Comparison of ENCODE assay signal across 2 cellular contexts in the genomic region with DNA sequence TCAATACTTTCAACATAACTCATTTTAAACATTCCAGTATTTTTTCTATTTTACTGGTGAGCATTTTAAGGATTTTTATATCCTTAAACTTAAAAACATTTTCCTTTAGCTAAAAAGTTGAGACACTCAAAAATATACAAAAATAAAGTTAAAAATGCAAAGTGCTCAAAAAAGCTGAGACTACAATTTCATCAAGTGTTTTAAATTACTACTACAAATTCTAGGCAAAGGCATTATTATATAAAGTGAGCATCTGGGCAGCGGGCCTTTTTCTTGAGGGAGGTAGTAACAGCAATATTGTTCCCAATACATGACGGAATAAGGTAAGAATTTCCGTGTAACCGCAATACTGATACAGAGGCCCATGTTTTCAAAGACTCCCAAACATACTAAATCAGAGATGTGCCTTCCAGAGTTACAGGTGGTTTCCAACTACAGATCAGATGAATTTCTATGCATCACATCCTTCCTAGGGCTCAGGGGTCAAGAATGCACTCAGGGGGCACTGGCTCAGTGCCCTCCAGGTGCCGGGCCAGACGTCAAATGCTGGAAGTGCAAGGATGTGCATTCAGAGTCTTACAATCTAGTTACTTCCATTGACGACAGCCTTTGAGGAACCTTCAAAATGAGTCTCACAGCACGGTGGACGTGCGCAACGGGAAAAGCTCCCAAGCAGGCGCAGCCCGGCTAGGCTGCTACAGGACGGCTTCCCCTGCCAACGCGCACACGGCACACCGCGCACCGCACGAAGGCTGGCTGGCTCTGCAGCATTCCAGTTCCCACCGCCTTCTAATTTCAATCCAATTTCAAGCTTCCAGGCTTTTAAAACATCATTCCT.
TF ChIP-seq lines count a peak whose summit lies in the region.

No MANE protein-coding gene starts in this region.

TF ChIP-seq in SK-N-SH, 30 proteins besides CTCF, POLR2A, EP300 and RAD21:
- TF ChIP-seq POLR2AphosphoS5 (IDR thresholded peaks at IDR 0.05; ENCODE audit: low read depth, low read length) (no peak), CHD2 (IDR thresholded peaks at IDR 0.05; ENCODE audit: low read length, partially characterized antibody) (peak; percentile 21), TCF12 (IDR thresholded peaks at IDR 0.05) (peak; percentile 73), JUND (IDR thresholded peaks at IDR 0.05) (peak; percentile 26; the same call in 1 of the 2 replicates), NFIC (IDR thresholded peaks at IDR 0.05; ENCODE audit: borderline replicate concordance) (peak; percentile 53; the same call in 1 of the 2 replicates), TEAD4 (IDR thresholded peaks at IDR 0.05; ENCODE audit: borderline replicate concordance, insufficient read depth) (peak; percentile 59; the same call in 1 of the 2 replicates), GATA2 (CRISPR knock-in tag; IDR thresholded peaks at IDR 0.05) (no peak), TAF1 (IDR thresholded peaks at IDR 0.05; ENCODE audit: borderline replicate concordance, low read depth, low read length) (no peak), MXI1 (IDR thresholded peaks at IDR 0.05; ENCODE audit: low read depth, low read length) (0 out of 2 replicates have a peak, but pooled peaks have one; percentile 40), RCOR1 (IDR thresholded peaks at IDR 0.05; ENCODE audit: low read length) (no peak; the same call in 1 of the 2 replicates), EZH2phosphoT487 (IDR thresholded peaks at IDR 0.05; ENCODE audit: borderline replicate concordance, low read depth) (no peak)
- TF ChIP-seq, protein P1, sequence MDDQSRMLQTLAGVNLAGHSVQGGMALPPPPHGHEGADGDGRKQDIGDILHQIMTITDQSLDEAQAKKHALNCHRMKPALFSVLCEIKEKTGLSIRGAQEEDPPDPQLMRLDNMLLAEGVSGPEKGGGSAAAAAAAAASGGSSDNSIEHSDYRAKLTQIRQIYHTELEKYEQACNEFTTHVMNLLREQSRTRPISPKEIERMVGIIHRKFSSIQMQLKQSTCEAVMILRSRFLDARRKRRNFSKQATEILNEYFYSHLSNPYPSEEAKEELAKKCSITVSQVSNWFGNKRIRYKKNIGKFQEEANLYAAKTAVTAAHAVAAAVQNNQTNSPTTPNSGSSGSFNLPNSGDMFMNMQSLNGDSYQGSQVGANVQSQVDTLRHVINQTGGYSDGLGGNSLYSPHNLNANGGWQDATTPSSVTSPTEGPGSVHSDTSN (IDR thresholded peaks at IDR 0.05) = peak; percentile 31

TF ChIP-seq in K562, 482 proteins besides CTCF, POLR2A, EP300 and RAD21 (continues in another document):
- TF ChIP-seq FOXM1 (IDR thresholded peaks at IDR 0.05; ENCODE audit: low read depth) = no peak
- TF ChIP-seq FOXM1 (CRISPR knock-in tag; IDR thresholded peaks at IDR 0.05; ENCODE audit: low read depth) = no peak
- TF ChIP-seq SIX5 (IDR thresholded peaks at IDR 0.05; ENCODE audit: borderline replicate concordance in 1 of 2, insufficient read depth in 1 of 2, low read depth in 1 of 2, low read length in 2 of 2) = no peak
- TF ChIP-seq DACH1 (IDR thresholded peaks at IDR 0.05; ENCODE audit: partially characterized antibody) = no peak
- no peak for TF ChIP-seq ELF4 (CRISPR knock-in tag; IDR thresholded peaks at IDR 0.05)
- TF ChIP-seq, protein P2, sequence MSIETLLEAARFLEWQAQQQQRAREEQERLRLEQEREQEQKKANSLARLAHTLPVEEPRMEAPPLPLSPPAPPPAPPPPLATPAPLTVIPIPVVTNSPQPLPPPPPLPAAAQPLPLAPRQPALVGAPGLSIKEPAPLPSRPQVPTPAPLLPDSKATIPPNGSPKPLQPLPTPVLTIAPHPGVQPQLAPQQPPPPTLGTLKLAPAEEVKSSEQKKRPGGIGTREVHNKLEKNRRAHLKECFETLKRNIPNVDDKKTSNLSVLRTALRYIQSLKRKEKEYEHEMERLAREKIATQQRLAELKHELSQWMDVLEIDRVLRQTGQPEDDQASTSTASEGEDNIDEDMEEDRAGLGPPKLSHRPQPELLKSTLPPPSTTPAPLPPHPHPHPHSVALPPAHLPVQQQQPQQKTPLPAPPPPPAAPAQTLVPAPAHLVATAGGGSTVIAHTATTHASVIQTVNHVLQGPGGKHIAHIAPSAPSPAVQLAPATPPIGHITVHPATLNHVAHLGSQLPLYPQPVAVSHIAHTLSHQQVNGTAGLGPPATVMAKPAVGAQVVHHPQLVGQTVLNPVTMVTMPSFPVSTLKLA (conservative IDR thresholded peaks at IDR 0.05) = peak in 1 of 2 experiments; percentile 22; a peak in 1 of 4 replicates
- peak in 1 of 2 experiments; percentile 69; a peak in 2 of 4 replicates for TF ChIP-seq MLLT1 (IDR thresholded peaks at IDR 0.05)
- 0 out of 2 replicates have a peak, but pooled peaks have one; percentile 7 for TF ChIP-seq JUN (IDR thresholded peaks at IDR 0.05; ENCODE audit: borderline replicate concordance, low read depth, low read length)
- TF ChIP-seq JUN (CRISPR knock-in tag; IDR thresholded peaks at IDR 0.05; ENCODE audit: borderline replicate concordance) = no peak
- peak; percentile 90; the same call in 1 of the 2 replicates for TF ChIP-seq ZC3H4 (CRISPR knock-in tag; IDR thresholded peaks at IDR 0.05; ENCODE audit: borderline replicate concordance)
- 0 out of 4 replicates have a peak, but pooled peaks of 1 of the 2 experiments have one; percentile 28 for TF ChIP-seq FOXK2 (conservative IDR thresholded peaks at IDR 0.05 in 1 of 2, IDR thresholded peaks at IDR 0.05 in 1 of 2; ENCODE audit: low read depth in 2 of 2)
- TF ChIP-seq KDM1A (IDR thresholded peaks at IDR 0.05) = peak; percentile 80 to 81
- TF ChIP-seq, protein P3, sequence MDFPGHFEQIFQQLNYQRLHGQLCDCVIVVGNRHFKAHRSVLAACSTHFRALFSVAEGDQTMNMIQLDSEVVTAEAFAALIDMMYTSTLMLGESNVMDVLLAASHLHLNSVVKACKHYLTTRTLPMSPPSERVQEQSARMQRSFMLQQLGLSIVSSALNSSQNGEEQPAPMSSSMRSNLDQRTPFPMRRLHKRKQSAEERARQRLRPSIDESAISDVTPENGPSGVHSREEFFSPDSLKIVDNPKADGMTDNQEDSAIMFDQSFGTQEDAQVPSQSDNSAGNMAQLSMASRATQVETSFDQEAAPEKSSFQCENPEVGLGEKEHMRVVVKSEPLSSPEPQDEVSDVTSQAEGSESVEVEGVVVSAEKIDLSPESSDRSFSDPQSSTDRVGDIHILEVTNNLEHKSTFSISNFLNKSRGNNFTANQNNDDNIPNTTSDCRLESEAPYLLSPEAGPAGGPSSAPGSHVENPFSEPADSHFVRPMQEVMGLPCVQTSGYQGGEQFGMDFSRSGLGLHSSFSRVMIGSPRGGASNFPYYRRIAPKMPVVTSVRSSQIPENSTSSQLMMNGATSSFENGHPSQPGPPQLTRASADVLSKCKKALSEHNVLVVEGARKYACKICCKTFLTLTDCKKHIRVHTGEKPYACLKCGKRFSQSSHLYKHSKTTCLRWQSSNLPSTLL (IDR thresholded peaks at IDR 0.05) = no peak
- TF ChIP-seq MAZ (CRISPR knock-in tag; conservative IDR thresholded peaks at IDR 0.05 in 1 of 2, IDR thresholded peaks at IDR 0.05 in 1 of 2) = peak in 1 of 2 experiments; percentile 9; a peak in 1 of 4 replicates
- peak; percentile 89 to 94 for TF ChIP-seq TEAD1 (CRISPR knock-in tag; IDR thresholded peaks at IDR 0.05)
- no peak for TF ChIP-seq CREB1 (IDR thresholded peaks at IDR 0.05)
- TF ChIP-seq CREB1 (CRISPR knock-in tag; IDR thresholded peaks at IDR 0.05) = peak; percentile 4; the same call in 1 of the 2 replicates
- TF ChIP-seq NRF1 (conservative IDR thresholded peaks at IDR 0.05 in 1 of 2, IDR thresholded peaks at IDR 0.05 in 1 of 2) = peak; percentile 80 to 82
- peak; percentile 59 for TF ChIP-seq C11orf30 (IDR thresholded peaks at IDR 0.05; ENCODE audit: low read depth)
- TF ChIP-seq SMARCE1 (IDR thresholded peaks at IDR 0.05) = peak; percentile 47; the same call in 1 of the 2 replicates
- TF ChIP-seq UBTF (IDR thresholded peaks at IDR 0.05; ENCODE audit: borderline replicate concordance in 1 of 2, low read depth in 2 of 2, low read length in 2 of 2) = peak in 1 of 2 experiments; percentile 78; a peak in 2 of 4 replicates
- 0 out of 2 replicates have a peak, but pooled peaks have one; percentile 66 for TF ChIP-seq HDAC6 (IDR thresholded peaks at IDR 0.05; ENCODE audit: low read depth, low read length)
- peak; percentile 66 for TF ChIP-seq FOSL1 (tag; conservative IDR thresholded peaks at IDR 0.05)
- 0 out of 2 replicates have a peak, but pooled peaks have one; percentile 24 for TF ChIP-seq NR2C1 (IDR thresholded peaks at IDR 0.05)
- no peak for TF ChIP-seq NR2C1 (tag; IDR thresholded peaks at IDR 0.05)
- no peak for TF ChIP-seq ZSCAN29 (IDR thresholded peaks at IDR 0.05)
- TF ChIP-seq ZNF445 (CRISPR knock-in tag; IDR thresholded peaks at IDR 0.05; ENCODE audit: low read depth) = no peak
- peak; percentile 37 for TF ChIP-seq HDAC3 (IDR thresholded peaks at IDR 0.05; ENCODE audit: borderline replicate concordance, partially characterized antibody)
- TF ChIP-seq TEAD4 (IDR thresholded peaks at IDR 0.05; ENCODE audit: low read length) = peak; percentile 89
- no peak for TF ChIP-seq TEAD4 (CRISPR knock-in tag; IDR thresholded peaks at IDR 0.05; ENCODE audit: borderline replicate concordance)
- TF ChIP-seq TARDBP (IDR thresholded peaks at IDR 0.05) = no peak
- TF ChIP-seq TAF1 (IDR thresholded peaks at IDR 0.05; ENCODE audit: control insufficient read depth, extremely low read depth, insufficient read depth, low read length, severe bottlenecking) = peak; percentile 17
- peak; percentile 15 for TF ChIP-seq NEUROD1 (IDR thresholded peaks at IDR 0.05; ENCODE audit: borderline replicate concordance, low read depth, low read length, partially characterized antibody)
- peak; percentile 77 for TF ChIP-seq ATF7 (IDR thresholded peaks at IDR 0.05)
- peak; percentile 12 for TF ChIP-seq SAP30 (IDR thresholded peaks at IDR 0.05; ENCODE audit: borderline replicate concordance, insufficient read depth, low read depth, low read length, poor library complexity, severe bottlenecking)
